14 cellular contexts compared by ENCODE assay signal in the genomic region with DNA sequence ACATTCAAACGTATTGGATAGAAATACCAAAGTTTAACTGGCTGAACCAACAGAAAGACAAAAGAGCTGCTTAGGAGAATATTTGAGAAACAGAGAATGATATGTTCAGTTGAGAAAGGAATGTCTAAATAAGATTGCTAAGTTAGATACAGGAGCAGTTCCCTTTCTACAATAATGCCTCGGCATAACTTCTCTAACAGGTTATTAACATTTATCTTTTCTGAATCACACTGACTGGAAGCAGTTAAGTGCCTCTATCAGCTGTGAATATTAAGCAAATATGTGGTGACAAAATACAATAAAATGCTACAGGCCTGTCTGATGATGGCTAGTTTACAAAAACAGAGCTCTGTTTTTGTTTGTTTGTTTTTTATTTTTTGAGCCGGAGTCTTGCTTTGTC.
DNase-seq lines count a peak whose midpoint lies in the region; ATAC-seq and TF ChIP-seq lines count a peak whose summit lies in the region.
"Had no signal": no experiment of that assay in that cellular context is flagged by ENCODE, and none has a peak within 500 bp of the region (broad histone marks: within the 10 kb centered on the region; RNA-seq: fewer than 3 reads in every experiment).

No MANE protein-coding gene starts in this region.

- TF ChIP-seq CTCF in left lung (IDR thresholded peaks at IDR 0.05) (no peak), tibial nerve (IDR thresholded peaks at IDR 0.05) (no peak), mucosa of descending colon (IDR thresholded peaks at IDR 0.05) (no peak)

- no peak overlapping the region for H3K27ac ChIP-seq in left lung
- no peak overlapping the region for H3K27ac ChIP-seq in tibial nerve
- H3K27ac ChIP-seq: 22Rv1, HL-60 had no signal

- DNase-seq in SIG-M5 treated with dmso at 0.1 percent for 504 hours (lab: John Stamatoyannopoulos, UW; ENCODE audit: unreplicated experiment), result peak; percentile 22
- DNase-seq in SIG-M5 (lab: John Stamatoyannopoulos, UW), result no peak
- DNase-seq in left lung, result no peak
- no peak for DNase-seq in COLO668 (lab: John Stamatoyannopoulos, UW; ENCODE audit: unreplicated experiment)
- no peak for DNase-seq in tibial nerve (ENCODE audit: low spot score in 2 of 2)
- DNase-seq in mucosa of descending colon, result no peak
- DNase-seq: Calu3, DMS 273 treated with DMSO at 0.1 percent for 48 hours, HCEC 1CT had no signal

- 61 to 74% methylated on average over 3 of the region's 3 CpGs for WGBS in tibial nerve, 2 donors

- ATAC-seq in SK-N-SH treated with all-trans-retinoic acid at 6 μM for 48 hours, result peak; percentile 66
- peak; percentile 42 for ATAC-seq in left lung
- no peak for ATAC-seq in GM21360 (IDR thresholded peaks at IDR 0.05; ENCODE audit: unreplicated experiment)
- no peak for ATAC-seq in mucosa of descending colon
- ATAC-seq: GM12878 had no signal

- H3K36me3 ChIP-seq in left lung (no peaks in the 10 kb centered on the region), tibial nerve (no peaks in the 10 kb centered on the region), mucosa of descending colon (ENCODE audit: low read depth) (no peaks in the 10 kb centered on the region)

- no peak for TF ChIP-seq POLR2A in tibial nerve (IDR thresholded peaks at IDR 0.05)

- no peak for TF ChIP-seq EP300 in tibial nerve (IDR thresholded peaks at IDR 0.05)

- H3K27me3 ChIP-seq in left lung, result no peaks in the 10 kb centered on the region
- no peaks in the 10 kb centered on the region for H3K27me3 ChIP-seq in tibial nerve

- intact Hi-C loops in left lung (cut with DNase I) (no loop called here), mucosa of descending colon (cut with DNase I, micrococcal nuclease) (no loop called here)

- H3K4me1 ChIP-seq in left lung (no peaks in the 10 kb centered on the region), tibial nerve (no peaks in the 10 kb centered on the region), mucosa of descending colon (ENCODE audit: low read depth) (no peaks in the 10 kb centered on the region)

- H3K9me3 ChIP-seq in left lung (no peaks in the 10 kb centered on the region), tibial nerve (no peaks in the 10 kb centered on the region), mucosa of descending colon (no peaks in the 10 kb centered on the region)

- no peak overlapping the region for H3K4me3 ChIP-seq in left lung
- no peak overlapping the region for H3K4me3 ChIP-seq in tibial nerve
- H3K4me3 ChIP-seq in mucosa of descending colon, result no peak overlapping the region
- H3K4me3 ChIP-seq: GM12878 had no signal

TF ChIP-seq in SK-N-SH treated with all-trans-retinoic acid at 6 μM for 48 hours, 23 proteins besides CTCF, POLR2A, EP300 and RAD21:
- TF ChIP-seq ISL1 (CRISPR knock-in tag; IDR thresholded peaks at IDR 0.05) (peak; percentile 95), ARNTL (CRISPR knock-in tag; IDR thresholded peaks at IDR 0.05; ENCODE audit: borderline replicate concordance, low read depth) (no peak)

Comparison
In these comparisons a context has a peak if more than half of its experiments do, and no peak if none do; other contexts are left out.
1. ATAC-seq: peak in SK-N-SH treated with all-trans-retinoic acid at 6 μM for 48 hours (single experiment) and left lung (single experiment); none in GM21360 (single experiment) and mucosa of descending colon (single experiment).